In the genomic region with DNA sequence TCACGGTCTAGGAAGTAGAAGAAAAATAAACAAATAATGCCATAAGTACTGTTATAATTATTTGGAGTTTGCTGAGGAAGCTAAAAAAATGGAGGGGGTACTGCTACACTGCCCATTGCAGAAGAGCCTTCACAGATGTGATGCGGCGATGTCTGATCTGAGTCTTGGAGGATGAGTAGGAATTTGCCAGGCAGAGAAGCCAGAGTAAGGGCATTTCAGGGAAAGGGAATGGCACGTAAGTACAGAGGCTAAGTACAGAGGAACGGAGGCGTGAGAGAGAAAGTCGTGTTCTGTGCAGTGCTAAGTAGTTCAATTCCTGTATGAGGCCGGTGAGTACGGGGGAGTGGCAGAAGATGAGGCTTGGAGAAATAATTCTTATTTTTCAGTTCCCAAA, we compare ENCODE assay signal across 8 cellular contexts. TPM values are rescaled to one million over a fixed set of nuclear protein-coding genes. Genes with fewer than 3 reads are reported as not detected.
A peak's percentile ranks its signal among the peaks of the same experiment; 100 is the strongest.
DNase-seq lines count a peak whose midpoint lies in the region; TF ChIP-seq lines count a peak whose summit lies in the region.

No MANE protein-coding gene starts in this region.

- in situ Hi-C loops in HAP-1 (cut with MboI; ENCODE audit: low sequenced_read_pairs), result loop anchor here (25.0 kb wide), 2 partner anchors 294 to 619 kb away; a partner anchor contains a TSS

- peaks cover 0 to 23% (median 9%) of the 10 kb centered on the region in 11 experiments; a peak in 9 of 22 replicates for H3K36me3 ChIP-seq in BLaER1 treated with 17β-estradiol and CSF1 and Interleukin-3, amounts not matched to agents 10 nM and 100 nM
- H3K36me3 ChIP-seq in HAP-1 (replicated peaks) (peaks cover 5% of the 10 kb centered on the region), WERI-Rb-1 (peaks cover 5% of the 10 kb centered on the region)

- H3K4me3 ChIP-seq in BLaER1 treated with 17β-estradiol and CSF1 and Interleukin-3, amounts not matched to agents 10 nM and 100 nM, result peak overlapping the region; percentile 88 to 100 (median 96)
- H3K4me3 ChIP-seq in HAP-1 (peak overlapping the region; percentile 98), WERI-Rb-1 (ENCODE audit: low read depth, low read length) (peak overlapping the region; percentile 54), retinal pigment epithelial cell (ENCODE audit: low read length) (peak overlapping the region; percentile 73)

- H3K4me1 ChIP-seq in BLaER1 treated with 17β-estradiol and CSF1 and Interleukin-3, amounts not matched to agents 10 nM and 100 nM, result peaks cover 28 to 55% (median 47%) of the 10 kb centered on the region in 10 experiments
- peaks cover 11% of the 10 kb centered on the region for H3K4me1 ChIP-seq in HAP-1

- H3K27me3 ChIP-seq in BLaER1 treated with 17β-estradiol and CSF1 and Interleukin-3, amounts not matched to agents 10 nM and 100 nM, result no peaks in the 10 kb centered on the region
- 0 out of 2 replicates have a peak, but pooled peaks cover 2% of the 10 kb centered on the region for H3K27me3 ChIP-seq in HAP-1 (ENCODE audit: low read depth)
- no peaks in the 10 kb centered on the region for H3K27me3 ChIP-seq in WERI-Rb-1 (ENCODE audit: insufficient read depth, low read depth, severe bottlenecking)

- no peak for DNase-seq in HAP-1 (ENCODE audit: low spot score in 2 of 2)
- no peak for DNase-seq in WERI-Rb-1
- peak; percentile 21 for DNase-seq in glomerular visceral epithelial cell (ENCODE audit: extremely low spot score)
- no peak for DNase-seq in retinal pigment epithelial cell (ENCODE audit: low read depth)
- DNase-seq in T1000 (lab: John Stamatoyannopoulos, UW), result no peak
- no peak for DNase-seq in activated CD8-positive, alpha-beta memory T cell treated with anti-CD3 and anti-CD28 coated beads, Interleukin-2, amount 50 U/mL, for 4 hours
- DNase-seq in mucosa of gallbladder (ENCODE audit: low spot score), result no peak

- H3K27ac ChIP-seq in BLaER1 treated with 17β-estradiol and CSF1 and Interleukin-3, amounts not matched to agents 10 nM and 100 nM, result peak overlapping the region in 9 of 11 experiments; percentile 7 to 99 (median 34); a peak in 15 of 22 replicates
- no peak overlapping the region for H3K27ac ChIP-seq in WERI-Rb-1

- H4K20me1 ChIP-seq in BLaER1 treated with 17β-estradiol and CSF1 and Interleukin-3, amounts not matched to agents 10 nM and 100 nM, result peaks cover 30 to 42% (median 40%) of the 10 kb centered on the region in 11 experiments

- no peaks in the 10 kb centered on the region for H3K9me3 ChIP-seq in BLaER1 treated with 17β-estradiol and CSF1 and Interleukin-3, amounts not matched to agents 10 nM and 100 nM (replicated peaks in 1 of 11)
- H3K9me3 ChIP-seq in HAP-1, result no peaks in the 10 kb centered on the region
- H3K9me3 ChIP-seq in WERI-Rb-1 (ENCODE audit: severe bottlenecking), result no peaks in the 10 kb centered on the region

- H3K4me2 ChIP-seq in BLaER1 treated with 17β-estradiol and CSF1 and Interleukin-3, amounts not matched to agents 10 nM and 100 nM, result peak overlapping the region; percentile 82 to 98 (median 93)

- H3K9ac ChIP-seq in BLaER1 treated with 17β-estradiol and CSF1 and Interleukin-3, amounts not matched to agents 10 nM and 100 nM, result peak overlapping the region; percentile 56 to 100 (median 99); a peak in 21 of 22 replicates

- no peak for TF ChIP-seq CTCF in WERI-Rb-1 (IDR thresholded peaks at IDR 0.05; ENCODE audit: low read depth, low read length)
- TF ChIP-seq CTCF in retinal pigment epithelial cell (conservative IDR thresholded peaks at IDR 0.05; ENCODE audit: low read depth, low read length), result no peak

RNA-seq across cellular contexts. Expression of a gene that starts 0.7 kb away (rescaled TPM):
- total RNA-seq in mucosa of gallbladder, result 94.3 TPM

RNA-seq across cellular contexts. Expression of a gene that starts 50.2 kb away (rescaled TPM):
- 106 TPM for total RNA-seq in mucosa of gallbladder
